1 cellular context compared by ENCODE assay signal in the genomic region with DNA sequence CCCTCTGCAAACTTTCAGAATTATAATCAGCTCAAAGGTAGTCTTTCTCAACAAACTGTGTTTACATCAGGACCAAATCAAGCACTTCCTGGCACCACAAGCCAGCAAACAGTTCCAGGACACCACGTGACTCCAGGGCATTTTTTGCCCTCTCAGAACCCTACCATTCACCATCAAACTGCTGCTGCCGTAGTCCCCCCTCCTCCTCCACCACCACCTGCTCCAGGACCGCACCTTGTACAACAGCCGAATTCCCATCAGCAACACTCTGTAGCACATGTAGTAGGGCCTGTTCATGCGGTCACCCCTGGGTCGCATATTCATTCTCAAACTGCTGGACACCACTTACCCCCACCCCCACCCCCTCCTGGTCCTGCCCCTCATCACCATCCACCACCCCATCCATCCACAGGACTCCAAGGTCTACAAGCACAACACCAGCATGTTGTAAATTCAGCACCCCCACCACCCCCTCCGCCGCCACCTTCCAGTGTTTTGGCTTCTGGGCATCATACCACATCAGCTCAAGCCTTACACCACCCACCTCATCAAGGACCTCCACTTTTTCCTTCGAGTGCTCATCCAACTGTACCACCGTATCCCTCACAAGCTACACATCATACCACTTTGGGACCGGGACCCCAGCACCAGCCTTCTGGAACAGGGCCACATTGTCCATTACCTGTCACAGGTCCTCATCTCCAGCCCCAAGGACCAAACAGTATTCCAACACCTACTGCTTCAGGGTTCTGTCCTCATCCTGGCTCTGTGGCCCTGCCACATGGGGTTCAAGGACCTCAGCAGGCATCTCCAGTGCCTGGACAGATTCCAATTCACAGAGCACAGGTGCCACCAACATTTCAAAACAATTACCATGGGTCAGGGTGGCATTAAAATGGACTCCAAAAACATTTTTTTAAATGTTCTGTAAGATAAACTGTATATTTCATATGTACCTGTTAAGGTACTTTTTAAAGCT.
TF ChIP-seq lines count a peak whose summit lies in the region.

No MANE protein-coding gene starts in this region.

TF ChIP-seq in WTC11, 78 proteins besides CTCF, POLR2A, EP300 and RAD21 (continued from another document):
- TF ChIP-seq, protein P1, sequence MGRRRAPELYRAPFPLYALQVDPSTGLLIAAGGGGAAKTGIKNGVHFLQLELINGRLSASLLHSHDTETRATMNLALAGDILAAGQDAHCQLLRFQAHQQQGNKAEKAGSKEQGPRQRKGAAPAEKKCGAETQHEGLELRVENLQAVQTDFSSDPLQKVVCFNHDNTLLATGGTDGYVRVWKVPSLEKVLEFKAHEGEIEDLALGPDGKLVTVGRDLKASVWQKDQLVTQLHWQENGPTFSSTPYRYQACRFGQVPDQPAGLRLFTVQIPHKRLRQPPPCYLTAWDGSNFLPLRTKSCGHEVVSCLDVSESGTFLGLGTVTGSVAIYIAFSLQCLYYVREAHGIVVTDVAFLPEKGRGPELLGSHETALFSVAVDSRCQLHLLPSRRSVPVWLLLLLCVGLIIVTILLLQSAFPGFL (CRISPR knock-in tag; IDR thresholded peaks at IDR 0.05; ENCODE audit: borderline replicate concordance): no peak
- no peak for TF ChIP-seq NFATC4 (CRISPR knock-in tag; IDR thresholded peaks at IDR 0.05)
